16 cellular contexts compared by ENCODE assay signal in genomic region chr2:58535182-58535581, GRCh38.
A peak's percentile ranks its signal among the peaks of the same experiment; 100 is the strongest.
DNase-seq lines count a peak whose midpoint lies in the region; ATAC-seq lines count a peak whose summit lies in the region.
"Had no signal": no experiment of that assay in that cellular context is flagged by ENCODE, and none has a peak within 500 bp of the region (broad histone marks: within the 10 kb centered on the region; RNA-seq: fewer than 3 reads in every experiment).

No MANE protein-coding gene starts in this region.

- intact Hi-C loops in left ventricle myocardium superior (cut with micrococcal nuclease): no loop called here

- H3K36me3 ChIP-seq in H7 (replicated peaks; ENCODE audit: control insufficient read depth, insufficient read depth, low read length): no peaks in the 10 kb centered on the region
- H3K36me3 ChIP-seq: BLaER1, gastrocnemius medialis, Peyer's patch, upper lobe of right lung had no signal

- H3K27me3 ChIP-seq in H7 (ENCODE audit: control insufficient read depth, insufficient read depth, low read length): peaks cover 6% of the 10 kb centered on the region; the same call in 1 of the 2 replicates
- H3K27me3 ChIP-seq: BLaER1, Peyer's patch, upper lobe of right lung had no signal

- H3K4me3 ChIP-seq in H7 (ENCODE audit: insufficient read depth, low read depth, low read length): no peak overlapping the region
- H3K4me3 ChIP-seq: BLaER1, gastrocnemius medialis, Peyer's patch, upper lobe of right lung had no signal

- peak; percentile 21 for DNase-seq in H7
- DNase-seq in NCI-H187 treated with DMSO at 0.1 percent for 48 hours (lab: John Stamatoyannopoulos, UW): peak; percentile 46
- DNase-seq in NCI-H82 (lab: John Stamatoyannopoulos, UW): peak; percentile 97
- peak; percentile 38 for DNase-seq in kidney tubule cell (ENCODE audit: low spot score)
- DNase-seq in NCI-H526 (lab: John Stamatoyannopoulos, UW): no peak
- no peak for DNase-seq in left ventricle myocardium superior
- DNase-seq in AG20443 (ENCODE audit: low spot score): no peak
- DNase-seq: activated CD4-positive, alpha-beta T cell treated with anti-CD3 and anti-CD28 coated beads for 48 hours; gastrocnemius medialis; GF-D8; left colon; naive thymus-derived CD4-positive, alpha-beta T cell; Peyer's patch; T-helper 1 cell; upper lobe of right lung had no signal

- ATAC-seq in left ventricle myocardium superior: no peak
- ATAC-seq: gastrocnemius medialis; left colon; naive thymus-derived CD4-positive, alpha-beta T cell; upper lobe of right lung had no signal

Comparison
In these comparisons a context has a peak if more than half of its experiments do, and no peak if none do; other contexts are left out.
1. DNase-seq: peak in H7 (single experiment), NCI-H187 treated with DMSO at 0.1 percent for 48 hours (single experiment), NCI-H82 (single experiment) and kidney tubule cell (single experiment); none in NCI-H526 (0 of 2), left ventricle myocardium superior (single experiment) and AG20443 (single experiment).